In genomic region chr2:132640116-132640515, GRCh38 we compare ENCODE assay signal across 27 cellular contexts. TPM values are rescaled to one million over a fixed set of nuclear protein-coding genes. Genes with fewer than 3 reads are reported as not detected.
"Had no signal": no experiment of that assay in that cellular context is flagged by ENCODE, and none has a peak within 500 bp of the region (broad histone marks: within the 10 kb centered on the region; RNA-seq: fewer than 3 reads in every experiment).

No MANE protein-coding gene starts in this region.

- H3K36me3 ChIP-seq: gastroesophageal sphincter, heart right ventricle had no signal

- DNase-seq: activated CD4-positive, alpha-beta memory T cell treated with anti-CD3 and anti-CD28 coated beads for 36 hours; activated CD4-positive, alpha-beta T cell treated with anti-CD3 and anti-CD28 coated beads for 36 hours; activated CD4-positive, alpha-beta T cell treated with anti-CD3 and anti-CD28 coated beads, Interleukin-2, amount 10 ng/mL, durations not matched to agents 24 days and 14 days; activated CD4-positive, CD25-positive, alpha-beta regulatory T cell; activated CD4-positive, CD25-positive, alpha-beta regulatory T cell treated with anti-CD3 and anti-CD28 coated beads, Interleukin-2, amount 50 U/mL, for 72 hours; activated CD8-positive, alpha-beta memory T cell treated with anti-CD3 and anti-CD28 coated beads, Interleukin-2, amount 10 ng/mL, durations not matched to agents 7 days and 5 days; activated CD8-positive, alpha-beta memory T cell treated with anti-CD3 and anti-CD28 coated beads, Interleukin-2, amount 50 U/mL, for 4 hours; activated CD8-positive, alpha-beta T cell treated with anti-CD3 and anti-CD28 coated beads, Interleukin-2, amount 10 ng/mL, durations not matched to agents 7 days and 5 days; activated gamma-delta T cell; activated naive CD4-positive, alpha-beta T cell; activated naive CD4-positive, alpha-beta T cell treated with anti-CD3 and anti-CD28 coated beads, Interleukin-2, amount 50 U/mL, for 16 hours; activated T-cell treated with anti-CD3 and anti-CD28 coated beads, Interleukin-2, amount 50 U/mL, for 24 hours; activated T-cell treated with anti-CD3 and anti-CD28 coated beads, Interleukin-2, amount 50 U/mL, for 72 hours; amniotic stem cell; anterior cingulate cortex; brain microvascular endothelial cell; dorsolateral prefrontal cortex; effector memory CD4-positive, alpha-beta T cell; endodermal cell; foreskin melanocyte; heart right ventricle; T-helper 2 cell had no signal

- H3K27me3 ChIP-seq: brain microvascular endothelial cell had no signal

- H3K27ac ChIP-seq: brain microvascular endothelial cell, coronary artery, dorsolateral prefrontal cortex, gastroesophageal sphincter, heart right ventricle had no signal

- H3K4me3 ChIP-seq: coronary artery, dorsolateral prefrontal cortex, gastroesophageal sphincter, heart right ventricle had no signal

- ATAC-seq: activated CD4-positive, alpha-beta T cell treated with anti-CD3 and anti-CD28 coated beads for 36 hours; activated CD8-positive, alpha-beta memory T cell treated with anti-CD3 and anti-CD28 coated beads, Interleukin-2, amount 10 ng/mL, durations not matched to agents 7 days and 5 days; activated CD8-positive, alpha-beta T cell treated with anti-CD3 and anti-CD28 coated beads, Interleukin-2, amount 10 ng/mL, durations not matched to agents 7 days and 5 days; activated T-cell treated with anti-CD3 and anti-CD28 coated beads, Interleukin-2, amount 50 U/mL, for 72 hours; esophagus mucosa; gastroesophageal sphincter; heart right ventricle had no signal

- H3K9me3 ChIP-seq: gastroesophageal sphincter, heart right ventricle had no signal

RNA-seq across cellular contexts. Expression of gene LYPD1, which starts 29.9 kb away (rescaled TPM):
- total RNA-seq: activated CD4-positive, alpha-beta memory T cell treated with anti-CD3 and anti-CD28 coated beads for 36 hours; activated CD4-positive, alpha-beta T cell treated with anti-CD3 and anti-CD28 coated beads for 36 hours; activated CD4-positive, alpha-beta T cell treated with anti-CD3 and anti-CD28 coated beads, Interleukin-2, amount 10 ng/mL, durations not matched to agents 24 days and 14 days; activated CD8-positive, alpha-beta memory T cell treated with anti-CD3 and anti-CD28 coated beads for 36 hours; activated CD8-positive, alpha-beta memory T cell treated with anti-CD3 and anti-CD28 coated beads, Interleukin-2, amount 10 ng/mL, durations not matched to agents 7 days and 5 days; activated CD8-positive, alpha-beta T cell treated with anti-CD3 and anti-CD28 coated beads, Interleukin-2, amount 10 ng/mL, durations not matched to agents 7 days and 5 days; activated T-cell treated with anti-CD3 and anti-CD28 coated beads, Interleukin-2, amount 50 U/mL, for 72 hours; T-helper 1 cell treated with Interleukin-12 subunit alpha and Interleukin-12 subunit beta and Interleukin-4 antibody, amounts not matched to agents 30 ng/mL and 1 ng/mL, for 36 hours had no signal
